Comparison of ENCODE assay signal across 1 cellular context in the genomic region with DNA sequence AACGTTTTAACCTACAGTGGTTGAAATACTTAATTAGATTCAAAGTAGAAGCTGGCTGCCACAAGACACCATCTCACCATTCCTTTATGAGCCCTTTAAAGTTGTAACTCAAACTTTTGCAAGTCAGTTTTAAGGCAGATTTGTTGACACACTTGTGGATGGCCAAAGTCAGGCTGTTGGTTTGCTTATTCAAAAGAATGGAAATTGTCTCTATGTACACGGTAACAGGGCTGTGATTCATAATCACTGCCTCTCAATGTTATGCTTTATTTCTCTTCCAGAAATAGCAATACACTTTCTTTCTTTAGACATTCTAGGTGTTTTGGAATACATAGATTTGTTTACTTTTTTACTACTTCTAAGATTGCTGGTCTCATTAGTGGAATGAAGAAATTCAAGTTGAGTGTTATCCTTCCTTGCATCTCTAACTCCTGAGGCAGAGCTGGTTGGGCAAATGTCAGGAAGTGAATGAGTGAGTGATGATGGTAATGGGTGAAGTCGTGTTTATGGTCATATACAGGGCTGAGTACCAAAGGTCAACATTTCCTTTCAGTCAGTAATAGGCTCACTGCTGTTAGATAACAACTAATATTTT.
TF ChIP-seq lines count a peak whose summit lies in the region.

No MANE protein-coding gene starts in this region.

TF ChIP-seq in IMR-90, 13 proteins besides CTCF, POLR2A, EP300 and RAD21 (continued from another document):
- TF ChIP-seq SMC3 (IDR thresholded peaks at IDR 0.05; ENCODE audit: low read depth, low read length) (no peak), CEBPB (IDR thresholded peaks at IDR 0.05; ENCODE audit: low read depth, low read length) (no peak), BHLHE40 (IDR thresholded peaks at IDR 0.05; ENCODE audit: low read depth, low read length) (no peak), FOS (IDR thresholded peaks at IDR 0.05; ENCODE audit: low read depth, low read length) (no peak), ELK1 (IDR thresholded peaks at IDR 0.05; ENCODE audit: borderline replicate concordance, low read depth, low read length) (no peak), RCOR1 (IDR thresholded peaks at IDR 0.05; ENCODE audit: insufficient replicate concordance, low read length) (no peak), MXI1 (IDR thresholded peaks at IDR 0.05; ENCODE audit: borderline replicate concordance, low read depth, low read length) (no peak)
